Comparison of ENCODE assay signal across 1 cellular context in genomic region chr20:62792940-62793756, GRCh38.
TF ChIP-seq lines count a peak whose summit lies in the region.

No MANE protein-coding gene starts in this region.

TF ChIP-seq in GM12878, 131 proteins besides CTCF, POLR2A, EP300 and RAD21:
- TF ChIP-seq YBX1 (IDR thresholded peaks at IDR 0.05) (no peak), NR2C1 (IDR thresholded peaks at IDR 0.05) (no peak), RUNX3 (IDR thresholded peaks at IDR 0.05; ENCODE audit: low read length) (no peak), BCLAF1 (IDR thresholded peaks at IDR 0.05) (no peak), CHD4 (IDR thresholded peaks at IDR 0.05) (no peak), TCF3 (IDR thresholded peaks at IDR 0.05; ENCODE audit: borderline replicate concordance, insufficient read depth, low read depth, low read length) (no peak), LARP7 (IDR thresholded peaks at IDR 0.05) (no peak), CHD1 (IDR thresholded peaks at IDR 0.05; ENCODE audit: low read depth, low read length) (no peak), GATAD2B (conservative IDR thresholded peaks at IDR 0.05; ENCODE audit: low read depth) (no peak)
- TF ChIP-seq, protein P1, sequence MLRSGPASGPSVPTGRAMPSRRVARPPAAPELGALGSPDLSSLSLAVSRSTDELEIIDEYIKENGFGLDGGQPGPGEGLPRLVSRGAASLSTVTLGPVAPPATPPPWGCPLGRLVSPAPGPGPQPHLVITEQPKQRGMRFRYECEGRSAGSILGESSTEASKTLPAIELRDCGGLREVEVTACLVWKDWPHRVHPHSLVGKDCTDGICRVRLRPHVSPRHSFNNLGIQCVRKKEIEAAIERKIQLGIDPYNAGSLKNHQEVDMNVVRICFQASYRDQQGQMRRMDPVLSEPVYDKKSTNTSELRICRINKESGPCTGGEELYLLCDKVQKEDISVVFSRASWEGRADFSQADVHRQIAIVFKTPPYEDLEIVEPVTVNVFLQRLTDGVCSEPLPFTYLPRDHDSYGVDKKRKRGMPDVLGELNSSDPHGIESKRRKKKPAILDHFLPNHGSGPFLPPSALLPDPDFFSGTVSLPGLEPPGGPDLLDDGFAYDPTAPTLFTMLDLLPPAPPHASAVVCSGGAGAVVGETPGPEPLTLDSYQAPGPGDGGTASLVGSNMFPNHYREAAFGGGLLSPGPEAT (IDR thresholded peaks at IDR 0.05; ENCODE audit: low read depth): no peak
- TF ChIP-seq, protein P2, sequence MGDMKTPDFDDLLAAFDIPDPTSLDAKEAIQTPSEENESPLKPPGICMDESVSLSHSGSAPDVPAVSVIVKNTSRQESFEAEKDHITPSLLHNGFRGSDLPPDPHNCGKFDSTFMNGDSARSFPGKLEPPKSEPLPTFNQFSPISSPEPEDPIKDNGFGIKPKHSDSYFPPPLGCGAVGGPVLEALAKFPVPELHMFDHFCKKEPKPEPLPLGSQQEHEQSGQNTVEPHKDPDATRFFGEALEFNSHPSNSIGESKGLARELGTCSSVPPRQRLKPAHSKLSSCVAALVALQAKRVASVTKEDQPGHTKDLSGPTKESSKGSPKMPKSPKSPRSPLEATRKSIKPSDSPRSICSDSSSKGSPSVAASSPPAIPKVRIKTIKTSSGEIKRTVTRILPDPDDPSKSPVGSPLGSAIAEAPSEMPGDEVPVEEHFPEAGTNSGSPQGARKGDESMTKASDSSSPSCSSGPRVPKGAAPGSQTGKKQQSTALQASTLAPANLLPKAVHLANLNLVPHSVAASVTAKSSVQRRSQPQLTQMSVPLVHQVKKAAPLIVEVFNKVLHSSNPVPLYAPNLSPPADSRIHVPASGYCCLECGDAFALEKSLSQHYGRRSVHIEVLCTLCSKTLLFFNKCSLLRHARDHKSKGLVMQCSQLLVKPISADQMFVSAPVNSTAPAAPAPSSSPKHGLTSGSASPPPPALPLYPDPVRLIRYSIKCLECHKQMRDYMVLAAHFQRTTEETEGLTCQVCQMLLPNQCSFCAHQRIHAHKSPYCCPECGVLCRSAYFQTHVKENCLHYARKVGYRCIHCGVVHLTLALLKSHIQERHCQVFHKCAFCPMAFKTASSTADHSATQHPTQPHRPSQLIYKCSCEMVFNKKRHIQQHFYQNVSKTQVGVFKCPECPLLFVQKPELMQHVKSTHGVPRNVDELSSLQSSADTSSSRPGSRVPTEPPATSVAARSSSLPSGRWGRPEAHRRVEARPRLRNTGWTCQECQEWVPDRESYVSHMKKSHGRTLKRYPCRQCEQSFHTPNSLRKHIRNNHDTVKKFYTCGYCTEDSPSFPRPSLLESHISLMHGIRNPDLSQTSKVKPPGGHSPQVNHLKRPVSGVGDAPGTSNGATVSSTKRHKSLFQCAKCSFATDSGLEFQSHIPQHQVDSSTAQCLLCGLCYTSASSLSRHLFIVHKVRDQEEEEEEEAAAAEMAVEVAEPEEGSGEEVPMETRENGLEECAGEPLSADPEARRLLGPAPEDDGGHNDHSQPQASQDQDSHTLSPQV (IDR thresholded peaks at IDR 0.05): no peak
- TF ChIP-seq, protein P3, sequence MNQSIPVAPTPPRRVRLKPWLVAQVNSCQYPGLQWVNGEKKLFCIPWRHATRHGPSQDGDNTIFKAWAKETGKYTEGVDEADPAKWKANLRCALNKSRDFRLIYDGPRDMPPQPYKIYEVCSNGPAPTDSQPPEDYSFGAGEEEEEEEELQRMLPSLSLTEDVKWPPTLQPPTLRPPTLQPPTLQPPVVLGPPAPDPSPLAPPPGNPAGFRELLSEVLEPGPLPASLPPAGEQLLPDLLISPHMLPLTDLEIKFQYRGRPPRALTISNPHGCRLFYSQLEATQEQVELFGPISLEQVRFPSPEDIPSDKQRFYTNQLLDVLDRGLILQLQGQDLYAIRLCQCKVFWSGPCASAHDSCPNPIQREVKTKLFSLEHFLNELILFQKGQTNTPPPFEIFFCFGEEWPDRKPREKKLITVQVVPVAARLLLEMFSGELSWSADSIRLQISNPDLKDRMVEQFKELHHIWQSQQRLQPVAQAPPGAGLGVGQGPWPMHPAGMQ (IDR thresholded peaks at IDR 0.05; ENCODE audit: borderline replicate concordance): no peak
